In the genomic region with DNA sequence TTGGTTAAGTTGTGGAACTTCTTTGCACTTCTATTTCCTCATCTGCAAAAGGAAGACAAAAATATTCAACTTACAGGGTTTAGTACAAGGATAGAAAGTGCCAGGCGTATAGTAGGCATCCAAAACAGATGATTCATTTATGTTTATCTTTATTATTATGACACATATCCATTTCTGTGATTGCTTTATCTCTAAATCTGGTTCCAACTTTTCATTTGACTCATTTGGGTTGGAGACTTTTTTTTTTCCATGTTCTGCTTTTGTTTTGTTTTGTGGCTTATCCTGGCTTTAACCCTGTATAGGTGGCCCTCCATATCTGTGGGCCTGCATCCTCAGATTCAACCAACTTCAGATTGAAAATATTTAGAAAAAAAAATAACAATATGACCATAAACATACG, we compare ENCODE assay signal across 31 cellular contexts.
DNase-seq lines count a peak whose midpoint lies in the region; ATAC-seq, FAIRE-seq and TF ChIP-seq lines count a peak whose summit lies in the region.
"Had no signal": no experiment of that assay in that cellular context is flagged by ENCODE, and none has a peak within 500 bp of the region (broad histone marks: within the 10 kb centered on the region; RNA-seq: fewer than 3 reads in every experiment).

No MANE protein-coding gene starts in this region.

- no peaks in the 10 kb centered on the region for H4K20me1 ChIP-seq in mammary epithelial cell (ENCODE audit: insufficient read depth, low read length)

- peak; percentile 43 for ATAC-seq in activated CD4-positive, alpha-beta T cell treated with anti-CD3 and anti-CD28 coated beads for 36 hours
- ATAC-seq in stimulated activated naive CD8-positive, alpha-beta T cell treated with anti-CD3 and anti-CD28 coated beads, Interleukin-15, amount 100 ng/mL, for 72 hours = peak; percentile 24
- ATAC-seq: left lung, Panc1 had no signal

- POLR2A ChIA-PET in activated CD4-positive, alpha-beta T cell treated with anti-CD3 and anti-CD28 coated beads for 36 hours (lab: Charles Lee) = interaction anchor here (0.9 kb wide), 1 partner anchor 561 kb away, joined by 3 read pairs; no protein-coding TSS in a partner anchor
- POLR2A ChIA-PET in A673 (lab: Charles Lee; ENCODE audit: low non-redundant PET) = no interaction called here

- H3K27me3 ChIP-seq in mammary epithelial cell (ENCODE audit: insufficient read depth, low read length) (no peaks in the 10 kb centered on the region), breast epithelium (no peaks in the 10 kb centered on the region), A673 (replicated peaks; ENCODE audit: insufficient read depth, low read depth, low read length, poor library complexity) (no peaks in the 10 kb centered on the region)
- H3K27me3 ChIP-seq: left lung, ovary had no signal

- no peak overlapping the region for H3K27ac ChIP-seq in mammary epithelial cell (ENCODE audit: insufficient read depth, low read depth, low read length)
- no peak overlapping the region for H3K27ac ChIP-seq in breast epithelium
- H3K27ac ChIP-seq in epithelial cell of prostate = peak overlapping the region; percentile 62
- H3K27ac ChIP-seq in A673 (ENCODE audit: low read depth, low read length, poor library complexity, severe bottlenecking) = no peak overlapping the region
- H3K27ac ChIP-seq: 22Rv1, left lung, ovary had no signal

- H2AFZ ChIP-seq in mammary epithelial cell (ENCODE audit: low read depth, low read length) = no peak overlapping the region

- no peak for DNase-seq in activated CD4-positive, alpha-beta T cell treated with anti-CD3 and anti-CD28 coated beads for 36 hours
- DNase-seq in activated CD4-positive, alpha-beta T cell treated with anti-CD3 and anti-CD28 coated beads for 1 hour = no peak
- peak; percentile 55 for DNase-seq in mammary epithelial cell
- no peak for DNase-seq in breast epithelium (ENCODE audit: low spot score in 2 of 2)
- peak; percentile 22 for DNase-seq in epithelial cell of prostate (ENCODE audit: low read depth, low spot score)
- no peak for DNase-seq in stimulated activated naive CD8-positive, alpha-beta T cell treated with anti-CD3 and anti-CD28 coated beads, Interleukin-15, amount 100 ng/mL, for 72 hours
- no peak for DNase-seq in A673 (ENCODE audit: low spot score)
- DNase-seq in GM12892 (ENCODE audit: insufficient read length) = no peak
- DNase-seq: activated gamma-delta T cell; anterior cingulate cortex; Caco-2; DMS53; effector CD4-positive, alpha-beta T cell; erythroblast; head of caudate nucleus; IMR-90; islet precursor cell; left lung; mesenchymal stem cell; NCI-H1048; NCI-H446; NCI-H748 treated with DMSO at 0.1 percent for 48 hours; ovary; SHP77; stimulated activated naive B cell treated with anti-CD40 and anti-IgM and Interleukin-4, amounts not matched to agents 10 μg/mL and 1 μg/mL and 100 μg/mL, for 72 hours had no signal

- H3K4me1 Mint-ChIP-seq in activated CD4-positive, alpha-beta T cell treated with anti-CD3 and anti-CD28 coated beads for 36 hours = peaks cover 25% of the 10 kb centered on the region
- peaks cover 24% of the 10 kb centered on the region for H3K4me1 Mint-ChIP-seq in stimulated activated naive CD8-positive, alpha-beta T cell treated with anti-CD3 and anti-CD28 coated beads, Interleukin-15, amount 100 ng/mL, for 72 hours

- FAIRE-seq in GM12892 (lab: Jason Lieb, UNC) = no peak
- FAIRE-seq: colon, urothelium cell line had no signal

- peaks cover 3% of the 10 kb centered on the region for H3K9me3 Mint-ChIP-seq in activated CD4-positive, alpha-beta T cell treated with anti-CD3 and anti-CD28 coated beads for 36 hours (ENCODE audit: low read depth)
- peaks cover 4 to 7% of the 10 kb centered on the region in 2 donors for H3K9me3 Mint-ChIP-seq in stimulated activated naive CD8-positive, alpha-beta T cell treated with anti-CD3 and anti-CD28 coated beads, Interleukin-15, amount 100 ng/mL, for 72 hours
- H3K9me3 Mint-ChIP-seq: stimulated activated naive B cell treated with anti-CD40 and anti-IgM and Interleukin-4, amounts not matched to agents 10 μg/mL and 1 μg/mL and 100 μg/mL, for 72 hours had no signal

- intact Hi-C loops in activated CD4-positive, alpha-beta T cell treated with anti-CD3 and anti-CD28 coated beads for 36 hours (cut with DNase I, micrococcal nuclease) = loop anchor here (5.0 kb wide), 3 partner anchors 67 to 707 kb away; a partner anchor contains a TSS
- intact Hi-C loops in mammary epithelial cell (cut with micrococcal nuclease) = no loop called here
- intact Hi-C loops in breast epithelium (cut with DNase I; ENCODE audit: low total_unique reads) = no loop called here
- intact Hi-C loops in A673 (cut with micrococcal nuclease; ENCODE audit: unreplicated experiment) = no loop called here

- 30% methylated on average over 2 of the region's 2 CpGs for WGBS in mammary epithelial cell (ENCODE audit: low coverage, missing lambda C conversion rate)

- H3K9ac ChIP-seq in mammary epithelial cell (ENCODE audit: insufficient read depth, low read length) = no peak overlapping the region

- CTCF ChIA-PET in activated CD4-positive, alpha-beta T cell treated with anti-CD3 and anti-CD28 coated beads for 36 hours (lab: Charles Lee) = no interaction called here
- CTCF ChIA-PET in mammary epithelial cell (lab: Charles Lee; ENCODE audit: low non-redundant PET) (no interaction called here), A673 (lab: Charles Lee) (no interaction called here)

- H3K36me3 Mint-ChIP-seq in activated CD4-positive, alpha-beta T cell treated with anti-CD3 and anti-CD28 coated beads for 36 hours (ENCODE audit: low read depth) = peaks cover 2% of the 10 kb centered on the region
- H3K36me3 Mint-ChIP-seq: CD14-positive monocyte had no signal

- TF ChIP-seq CTCF in mammary epithelial cell (conservative IDR thresholded peaks at IDR 0.05 in 1 of 2, IDR thresholded peaks at IDR 0.05 in 1 of 2; ENCODE audit: extremely low read depth in 1 of 2, insufficient read depth in 1 of 2, low read depth in 1 of 2, low read length in 2 of 2) (no peak), breast epithelium (IDR thresholded peaks at IDR 0.05) (no peak), A673 (conservative IDR thresholded peaks at IDR 0.05; ENCODE audit: low read depth, low read length) (no peak)

- in situ Hi-C loops in mammary epithelial cell (cut with MboI; ENCODE audit: low sequenced_read_pairs in 2 of 2) = no loop called here

- TF ChIP-seq POLR2A in breast epithelium (IDR thresholded peaks at IDR 0.05) = no peak
- TF ChIP-seq POLR2A in GM12892 (IDR thresholded peaks at IDR 0.05; ENCODE audit: low read depth, low read length) = no peak

- dilution Hi-C loops in mammary epithelial cell (cut with HindIII; ENCODE audit: low sequenced_read_pairs) = no loop called here

- H3K4me2 ChIP-seq in mammary epithelial cell (ENCODE audit: insufficient read depth, low read depth, low read length) = no peak overlapping the region

- no peaks in the 10 kb centered on the region for H3K79me2 ChIP-seq in mammary epithelial cell (ENCODE audit: insufficient read depth, low read length)

- H3K36me3 ChIP-seq in mammary epithelial cell (ENCODE audit: insufficient read depth, low read length) (no peaks in the 10 kb centered on the region), breast epithelium (no peaks in the 10 kb centered on the region), A673 (ENCODE audit: insufficient read depth, low read length, poor library complexity, severe bottlenecking) (no peaks in the 10 kb centered on the region)
- H3K36me3 ChIP-seq: left lung, ovary had no signal

- H3K9me3 ChIP-seq in mammary epithelial cell (replicated peaks; ENCODE audit: insufficient read depth, low read length) = no peaks in the 10 kb centered on the region
- no peaks in the 10 kb centered on the region for H3K9me3 ChIP-seq in breast epithelium
- no peaks in the 10 kb centered on the region for H3K9me3 ChIP-seq in A673 (ENCODE audit: low read depth, low read length, poor library complexity, severe bottlenecking)
- H3K9me3 ChIP-seq: Caco-2, left lung, ovary had no signal

- no peak overlapping the region for H3K4me3 Mint-ChIP-seq in activated CD4-positive, alpha-beta T cell treated with anti-CD3 and anti-CD28 coated beads for 36 hours
- no peak overlapping the region for H3K4me3 Mint-ChIP-seq in stimulated activated naive CD8-positive, alpha-beta T cell treated with anti-CD3 and anti-CD28 coated beads, Interleukin-15, amount 100 ng/mL, for 72 hours
- H3K4me3 Mint-ChIP-seq: CD14-positive monocyte; neural crest cell; stimulated activated naive B cell treated with anti-CD40 and anti-IgM and Interleukin-4, amounts not matched to agents 10 μg/mL and 1 μg/mL and 100 μg/mL, for 72 hours had no signal

- peaks cover 14% of the 10 kb centered on the region for H3K4me1 ChIP-seq in mammary epithelial cell (ENCODE audit: insufficient read depth, low read length)
- no peaks in the 10 kb centered on the region for H3K4me1 ChIP-seq in breast epithelium
- H3K4me1 ChIP-seq in A673 (ENCODE audit: insufficient read depth, low read length, poor library complexity, severe bottlenecking) = no peaks in the 10 kb centered on the region
- H3K4me1 ChIP-seq: Caco-2, left lung had no signal

- H3K4me3 ChIP-seq in mammary epithelial cell (replicated peaks in 1 of 3; ENCODE audit: insufficient read depth in 1 of 3, low read depth in 2 of 3, low read length in 3 of 3) (no peak overlapping the region), breast epithelium (no peak overlapping the region), A673 (ENCODE audit: low read depth, low read length, poor library complexity, severe bottlenecking) (no peak overlapping the region)
- H3K4me3 ChIP-seq: left lung, ovary had no signal

- peak overlapping the region; percentile 59 for H3K27ac Mint-ChIP-seq in activated CD4-positive, alpha-beta T cell treated with anti-CD3 and anti-CD28 coated beads for 36 hours
- peak overlapping the region in 1 of 2 donors; percentile 47 for H3K27ac Mint-ChIP-seq in stimulated activated naive CD8-positive, alpha-beta T cell treated with anti-CD3 and anti-CD28 coated beads, Interleukin-15, amount 100 ng/mL, for 72 hours
- H3K27ac Mint-ChIP-seq: CD14-positive monocyte; stimulated activated naive B cell treated with anti-CD40 and anti-IgM and Interleukin-4, amounts not matched to agents 10 μg/mL and 1 μg/mL and 100 μg/mL, for 72 hours had no signal

- BruUV-seq in mammary epithelial cell (replicated peaks; lab: Mats Ljungman, UMichigan) (no TSS peak), A673 (replicated peaks; lab: Mats Ljungman, UMichigan) (no TSS peak)

- peaks cover 2% of the 10 kb centered on the region for H3K27me3 Mint-ChIP-seq in activated CD4-positive, alpha-beta T cell treated with anti-CD3 and anti-CD28 coated beads for 36 hours
- H3K27me3 Mint-ChIP-seq in stimulated activated naive CD8-positive, alpha-beta T cell treated with anti-CD3 and anti-CD28 coated beads, Interleukin-15, amount 100 ng/mL, for 72 hours = no peaks in the 10 kb centered on the region

Comparison
In these comparisons a context has a peak if more than half of its experiments do, and no peak if none do; other contexts are left out.
1. DNase-seq: peak in mammary epithelial cell (single experiment) and epithelial cell of prostate (single experiment); none in activated CD4-positive, alpha-beta T cell treated with anti-CD3 and anti-CD28 coated beads for 36 hours (single experiment), activated CD4-positive, alpha-beta T cell treated with anti-CD3 and anti-CD28 coated beads for 1 hour (single experiment), breast epithelium (0 of 2), stimulated activated naive CD8-positive, alpha-beta T cell treated with anti-CD3 and anti-CD28 coated beads, Interleukin-15, amount 100 ng/mL, for 72 hours (0 of 2), A673 (single experiment) and GM12892 (single experiment).
2. intact Hi-C loops: an anchor here in activated CD4-positive, alpha-beta T cell treated with anti-CD3 and anti-CD28 coated beads for 36 hours (5.0 kb wide); none called in mammary epithelial cell, breast epithelium and A673.